In the genomic region with DNA sequence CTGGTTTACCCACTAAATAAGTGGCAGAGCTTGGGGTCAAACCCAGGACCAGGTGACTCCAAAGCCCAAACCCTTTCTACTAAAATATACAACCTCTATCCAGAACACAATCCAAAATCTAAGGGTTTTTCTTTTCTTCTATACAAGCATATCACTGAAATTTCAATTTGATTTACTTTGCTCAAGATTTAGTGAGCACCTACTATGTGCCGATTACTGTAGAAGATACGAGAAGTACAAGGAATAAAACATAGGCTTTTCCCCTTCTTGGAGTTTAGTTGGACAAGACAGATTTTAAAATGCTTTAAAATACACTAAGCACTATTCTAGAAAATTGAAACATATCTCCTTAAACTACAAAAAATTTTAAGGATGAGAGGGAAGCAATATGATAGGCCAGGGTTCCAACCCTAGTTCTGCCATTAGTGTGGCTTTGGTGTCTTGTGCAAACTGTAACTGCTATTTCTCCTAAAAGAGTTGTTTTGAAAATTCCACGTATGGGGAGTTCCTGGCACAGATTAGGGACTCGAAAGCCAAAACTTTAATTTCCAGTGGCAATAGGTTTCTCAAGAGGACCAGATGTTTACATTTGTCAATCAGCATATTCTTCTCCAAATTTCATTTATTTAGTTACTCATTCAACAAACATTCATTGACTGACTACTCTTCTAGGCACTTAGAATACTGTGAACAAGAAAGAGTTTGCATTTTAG, we compare ENCODE assay signal across 9 cellular contexts. TPM values are rescaled to one million over a fixed set of nuclear protein-coding genes. Genes with fewer than 3 reads are reported as not detected.
DNase-seq lines count a peak whose midpoint lies in the region; ATAC-seq, FAIRE-seq and TF ChIP-seq lines count a peak whose summit lies in the region.
"Had no signal": no experiment of that assay in that cellular context is flagged by ENCODE, and none has a peak within 500 bp of the region (broad histone marks: within the 10 kb centered on the region; RNA-seq: fewer than 3 reads in every experiment).

No MANE protein-coding gene starts in this region.

- peaks cover 14 to 24% of the 10 kb centered on the region in 2 experiments; a peak in 4 of 5 replicates for H3K4me1 ChIP-seq in K562 (replicated peaks in 1 of 2; ENCODE audit: control insufficient read depth in 2 of 2, insufficient read depth in 2 of 2, low read length in 2 of 2)
- peaks cover 29 to 37% of the 10 kb centered on the region in 2 donors for H3K4me1 ChIP-seq in muscle layer of duodenum (ENCODE audit: control insufficient read depth in 1 of 2, insufficient read depth in 2 of 2, low read length in 2 of 2)

- POLR2A ChIA-PET in K562 (lab: Yijun Ruan, JAX): no interaction called here

- H3K27ac ChIP-seq in K562 (ENCODE audit: extremely low read depth, low read depth, low read length) (peak overlapping the region; percentile 93; the same call in 1 of the 3 replicates), muscle layer of duodenum (ENCODE audit: low read length) (peak overlapping the region; percentile 92)
- H3K27ac ChIP-seq: HL-60 had no signal

- no TSS peak for BruUV-seq in K562 (replicated peaks; lab: Mats Ljungman, UMichigan)

- H3K4me3 ChIP-seq in AG09309 (ENCODE audit: control insufficient read depth, low read depth, low read length) (peak overlapping the region; percentile 94), K562 (no peak overlapping the region), muscle layer of duodenum (ENCODE audit: low read depth in 1 of 2, low read length in 2 of 2) (peak overlapping the region; percentile 97 to 99)

- peaks cover 66% of the 10 kb centered on the region for H3K79me2 ChIP-seq in K562 (ENCODE audit: control insufficient read depth, insufficient read depth, low read length)

- peaks cover 33% of the 10 kb centered on the region for H3K36me3 ChIP-seq in K562 (ENCODE audit: control insufficient read depth, insufficient read depth, low read length)
- peaks cover 0 to 22% of the 10 kb centered on the region in 2 donors for H3K36me3 ChIP-seq in muscle layer of duodenum (ENCODE audit: control insufficient read depth in 1 of 2, insufficient read depth in 2 of 2, low read length in 2 of 2)

- no peaks in the 10 kb centered on the region for H3K9me1 ChIP-seq in K562 (ENCODE audit: control insufficient read depth, insufficient read depth, low read length)

- FAIRE-seq in K562 (lab: Jason Lieb, UNC) (no peak), D721Med (lab: Jason Lieb, UNC) (no peak)

- TF ChIP-seq CTCF in AG09309 (IDR thresholded peaks at IDR 0.05; ENCODE audit: control insufficient read depth, insufficient read depth, low read depth, low read length, missing control alignments) (no peak), K562 (IDR thresholded peaks at IDR 0.05 in 2 of 3, conservative IDR thresholded peaks at IDR 0.05 in 1 of 3; ENCODE audit: insufficient read depth in 2 of 3, low read depth in 1 of 3, low read length in 3 of 3) (no peak), D721Med (IDR thresholded peaks at IDR 0.05; ENCODE audit: insufficient read depth, missing control alignments) (no peak)

- no peak for TF ChIP-seq RAD21 in K562 (CRISPR knock-in tag; conservative IDR thresholded peaks at IDR 0.05 in 1 of 2, IDR thresholded peaks at IDR 0.05 in 1 of 2)

- CTCF ChIA-PET in K562 (lab: Yijun Ruan, JAX; ENCODE audit: low intra/inter-chr PET ratio): no interaction called here

- H3K4me2 ChIP-seq in K562 (ENCODE audit: insufficient read depth, low read length): peak overlapping the region; percentile 98

- no peak for DNase-seq in AG09309 (ENCODE audit: low read depth)
- DNase-seq in HT1080 (ENCODE audit: low read depth): peak; percentile 27
- no peak for DNase-seq in K562 (ENCODE audit: extremely low read depth in 1 of 4, low spot score in 3 of 4)
- DNase-seq in D721Med (ENCODE audit: insufficient read length, low spot score): no peak

- no peak for TF ChIP-seq POLR2A in K562 (conservative IDR thresholded peaks at IDR 0.05)

- H4K20me1 ChIP-seq in K562 (replicated peaks; ENCODE audit: control insufficient read depth, insufficient read depth, low read length): no peaks in the 10 kb centered on the region; the same call in none of the 2 replicates

- H2AFZ ChIP-seq in K562 (ENCODE audit: low read depth, low read length): no peak overlapping the region

- intact Hi-C loops in K562 (cut with micrococcal nuclease): no loop called here

- H3K9ac ChIP-seq in K562 (ENCODE audit: insufficient read depth in 1 of 2, low read depth in 2 of 2, low read length in 2 of 2): no peak overlapping the region

- no peak for TF ChIP-seq EP300 in K562 (IDR thresholded peaks at IDR 0.05; ENCODE audit: low read length)

- in situ Hi-C loops in K562 (cut with MboI): no loop called here

- ATAC-seq in K562: no peak
- ATAC-seq in HG03521 (IDR thresholded peaks at IDR 0.05; ENCODE audit: unreplicated experiment): no peak
- no peak for ATAC-seq in GM21723 (IDR thresholded peaks at IDR 0.05; ENCODE audit: unreplicated experiment)
- ATAC-seq in GM21526 (IDR thresholded peaks at IDR 0.05; ENCODE audit: low FRiP score, unreplicated experiment): no peak

- no peaks in the 10 kb centered on the region for H3K9me3 ChIP-seq in K562 (replicated peaks; ENCODE audit: control insufficient read depth, insufficient read depth, low read depth, low read length)
- H3K9me3 ChIP-seq in muscle layer of duodenum (ENCODE audit: control insufficient read depth in 1 of 2, low read length in 2 of 2): no peaks in the 10 kb centered on the region

- no peaks in the 10 kb centered on the region for H3K27me3 ChIP-seq in K562 (ENCODE audit: control insufficient read depth in 2 of 2, insufficient read depth in 2 of 2, low read length in 2 of 2)
- no peaks in the 10 kb centered on the region for H3K27me3 ChIP-seq in muscle layer of duodenum (ENCODE audit: low read depth, low read length)

- 63% methylated on average over 3 of the region's 4 CpGs for WGBS in K562 (ENCODE audit: insufficient coverage, low coverage, missing lambda C conversion rate)

RNA-seq across cellular contexts. Expression of a gene that starts 2.6 kb away (rescaled TPM):
- 39.9 and 41.6 TPM in 2 replicates for total RNA-seq in HT1080 (2014; rRNA removed; shearing (Covaris generic))
- polyA plus RNA-seq in HT1080 (2015; cell fraction: cytosol; rRNA removed): 43.8 and 44.5 TPM in 2 replicates
- 219 and 249 TPM in 2 replicates for polyA plus RNA-seq in HT1080 (2015; cell fraction: nucleus; rRNA removed)
- total RNA-seq in K562 (2011; cell fraction: chromatin; rRNA removed; ENCODE audit: low replicate concordance): 50.0 and 99.2 TPM in 2 replicates
- 40.7 and 43.4 TPM in 2 replicates for total RNA-seq in K562 (2011; cell fraction: nucleolus; rRNA removed)
- 49.0 and 65.7 TPM in 2 replicates for total RNA-seq in K562 (2011; cell fraction: nucleoplasm; rRNA removed)
- 17.8 and 22.9 TPM in 2 replicates for total RNA-seq in K562 (2014; rRNA removed)
- 14.3 and 16.0 TPM in 2 replicates for total RNA-seq in K562 (2014; rRNA removed; fragmentation: Illumina TruSeq; extraction: Trizol)
- total RNA-seq in K562 (2015; rRNA removed; fragmentation: Illumina TruSeq; extraction: Trizol): 18.1 and 19.3 TPM in 2 replicates
- total RNA-seq in K562 (2021): 19.0 and 20.6 TPM in 2 replicates
- polyA plus RNA-seq in K562 (2011; rRNA removed): 31.3 and 36.5 TPM in 2 replicates
- polyA plus RNA-seq in K562 (2011; cell fraction: cytosol; rRNA removed): 12.0 and 20.0 TPM in 2 replicates
- 82.1 and 111 TPM in 2 replicates for polyA plus RNA-seq in K562 (2011; cell fraction: nucleus; rRNA removed)
- 15.0 and 15.4 TPM in 2 replicates for polyA plus RNA-seq in K562 (2012)
- polyA plus RNA-seq in K562 (2014; fragmentation: Illumina TruSeq; extraction: Trizol): 11.3 and 12.8 TPM in 2 replicates
- 10 to 100 TPM; 17.2 to 19.7 TPM for polyA plus RNA-seq in K562 (2014; fragmentation: Nextera tagmentation; extraction: Ambion mirVana)
- polyA plus RNA-seq in K562 (2014; rRNA removed): 28.2 and 33.0 TPM in 2 replicates
- polyA minus RNA-seq in K562 (2011; rRNA and poly(A)+ RNA removed): 22.8 and 30.6 TPM in 2 replicates
- 11.7 and 15.4 TPM in 2 replicates for polyA minus RNA-seq in K562 (2011; cell fraction: cytosol; rRNA and poly(A)+ RNA removed)
- 72.6 and 116 TPM in 2 replicates for polyA minus RNA-seq in K562 (2011; cell fraction: nucleus; rRNA and poly(A)+ RNA removed)

RNA-seq across cellular contexts. Expression of a gene that starts 2.8 kb away (rescaled TPM):
- total RNA-seq in HT1080 (2014; rRNA removed; shearing (Covaris generic)): 54.4 and 77.1 TPM in 2 replicates
- polyA plus RNA-seq in HT1080 (2015; cell fraction: cytosol; rRNA removed): 77.5 and 91.6 TPM in 2 replicates
- polyA plus RNA-seq in HT1080 (2015; cell fraction: nucleus; rRNA removed): 123 and 165 TPM in 2 replicates
- total RNA-seq in K562 (2011; cell fraction: chromatin; rRNA removed; ENCODE audit: low replicate concordance): 51.4 and 97.8 TPM in 2 replicates
- total RNA-seq in K562 (2011; cell fraction: nucleolus; rRNA removed): 38.9 and 48.3 TPM in 2 replicates
- 73.9 and 83.6 TPM in 2 replicates for total RNA-seq in K562 (2011; cell fraction: nucleoplasm; rRNA removed)
- total RNA-seq in K562 (2014; rRNA removed): 19.7 and 24.9 TPM in 2 replicates
- total RNA-seq in K562 (2014; rRNA removed; fragmentation: Illumina TruSeq; extraction: Trizol): 33.8 and 37.8 TPM in 2 replicates
- 26.9 and 30.3 TPM in 2 replicates for total RNA-seq in K562 (2015; rRNA removed; fragmentation: Illumina TruSeq; extraction: Trizol)
- 19.3 and 21.2 TPM in 2 replicates for total RNA-seq in K562 (2021)
- 78.9 and 90.2 TPM in 2 replicates for polyA plus RNA-seq in K562 (2011; rRNA removed)
- polyA plus RNA-seq in K562 (2011; cell fraction: cytosol; rRNA removed): 61.5 and 93.3 TPM in 2 replicates
- polyA plus RNA-seq in K562 (2011; cell fraction: nucleus; rRNA removed): 73.3 and 78.6 TPM in 2 replicates
- polyA plus RNA-seq in K562 (2012): 19.8 and 22.3 TPM in 2 replicates
- 34.1 and 42.6 TPM in 2 replicates for polyA plus RNA-seq in K562 (2014; fragmentation: Illumina TruSeq; extraction: Trizol)
- polyA plus RNA-seq in K562 (2014; fragmentation: Nextera tagmentation; extraction: Ambion mirVana): 100 to 1,000 TPM; 114 to 119 TPM
- polyA plus RNA-seq in K562 (2014; rRNA removed): 26.2 and 38.5 TPM in 2 replicates
- polyA minus RNA-seq in K562 (2011; rRNA and poly(A)+ RNA removed): 64.5 and 71.5 TPM in 2 replicates
- 19.7 and 20.2 TPM in 2 replicates for polyA minus RNA-seq in K562 (2011; cell fraction: cytosol; rRNA and poly(A)+ RNA removed)
- 31.1 and 43.5 TPM in 2 replicates for polyA minus RNA-seq in K562 (2011; cell fraction: nucleus; rRNA and poly(A)+ RNA removed)

RNA-seq across cellular contexts. Expression of a gene that starts 16.4 kb away (rescaled TPM):
- 0.84 and 1.0 TPM in 2 replicates for total RNA-seq in HT1080 (2014; rRNA removed; shearing (Covaris generic))
- polyA plus RNA-seq in HT1080 (2015; cell fraction: cytosol; rRNA removed): 0.37 and 0.38 TPM in 2 replicates
- polyA plus RNA-seq in HT1080 (2015; cell fraction: nucleus; rRNA removed): 6.1 and 9.6 TPM in 2 replicates
- total RNA-seq in K562 (2011; cell fraction: chromatin; rRNA removed; ENCODE audit: low replicate concordance): 4.8 and 15.7 TPM in 2 replicates
- total RNA-seq in K562 (2011; cell fraction: nucleolus; rRNA removed): 2.8 and 3.4 TPM in 2 replicates
- total RNA-seq in K562 (2011; cell fraction: nucleoplasm; rRNA removed): 4.6 and 6.6 TPM in 2 replicates
- 0.53 and 0.54 TPM in 2 replicates for total RNA-seq in K562 (2014; rRNA removed)
- 1.0 and 1.1 TPM in 2 replicates for total RNA-seq in K562 (2014; rRNA removed; fragmentation: Illumina TruSeq; extraction: Trizol)
- 1.2 and 1.3 TPM in 2 replicates for total RNA-seq in K562 (2015; rRNA removed; fragmentation: Illumina TruSeq; extraction: Trizol)
- 0.98 and 1.2 TPM in 2 replicates for total RNA-seq in K562 (2021)
- 1.0 and 1.2 TPM in 2 replicates for polyA plus RNA-seq in K562 (2011; rRNA removed)
- polyA plus RNA-seq in K562 (2011; cell fraction: cytosol; rRNA removed): 0.37 and 0.42 TPM in 2 replicates
- polyA plus RNA-seq in K562 (2011; cell fraction: nucleus; rRNA removed): 5.2 and 5.5 TPM in 2 replicates
- 0.52 and 0.82 TPM in 2 replicates for polyA plus RNA-seq in K562 (2012)
- 0.60 and 0.82 TPM in 2 replicates for polyA plus RNA-seq in K562 (2014; fragmentation: Illumina TruSeq; extraction: Trizol)
- under 1 TPM; 0.06 to 0.10 TPM for polyA plus RNA-seq in K562 (2014; fragmentation: Nextera tagmentation; extraction: Ambion mirVana)
- polyA plus RNA-seq in K562 (2014; rRNA removed): 1.6 and 1.7 TPM in 2 replicates
- polyA minus RNA-seq in K562 (2011; rRNA and poly(A)+ RNA removed): 1.2 and 2.8 TPM in 2 replicates
- polyA minus RNA-seq in K562 (2011; cell fraction: cytosol; rRNA and poly(A)+ RNA removed): 0.29 and 0.73 TPM in 2 replicates
- polyA minus RNA-seq in K562 (2011; cell fraction: nucleus; rRNA and poly(A)+ RNA removed): 5.8 and 9.2 TPM in 2 replicates
